ENCODE assay signal across 1 cellular context in genomic region chrX:119977172-119977571, GRCh38.
TF ChIP-seq lines count a peak whose summit lies in the region.
"Not testable (repeated sequence)": the region's sequence is repeated elsewhere in the genome, so short reads cannot be mapped to it uniquely, and the experiment has no call there.

No MANE protein-coding gene starts in this region.

- not testable (repeated sequence) for H3K9me3 ChIP-seq in HEK293 (ENCODE audit: control insufficient read depth, insufficient read depth, low read depth, low read length)

- POLR2A ChIA-PET in HEK293 (lab: Yijun Ruan, JAX), result not testable (repeated sequence)

- not testable (repeated sequence) for H3K4me1 ChIP-seq in HEK293 (ENCODE audit: control insufficient read depth, insufficient read depth, low read length)

- H3K36me3 ChIP-seq in HEK293 (ENCODE audit: control insufficient read depth in 2 of 2, insufficient read depth in 1 of 2, low read length in 2 of 2), result not testable (repeated sequence)

- not testable (repeated sequence) for H3K4me3 ChIP-seq in HEK293 (ENCODE audit: low read depth, low read length)

- TF ChIP-seq CTCF in HEK293 (tag by site-specific recombination; IDR thresholded peaks at IDR 0.05), result not testable (repeated sequence)

- CTCF ChIA-PET in HEK293 (lab: Yijun Ruan, JAX), result not testable (repeated sequence)

- not testable (repeated sequence) for H3K27ac ChIP-seq in HEK293 (ENCODE audit: extremely low read depth, low read depth, low read length)

TF ChIP-seq in HEK293, 187 proteins besides CTCF, POLR2A, EP300 and RAD21:
- TF ChIP-seq, protein P1, sequence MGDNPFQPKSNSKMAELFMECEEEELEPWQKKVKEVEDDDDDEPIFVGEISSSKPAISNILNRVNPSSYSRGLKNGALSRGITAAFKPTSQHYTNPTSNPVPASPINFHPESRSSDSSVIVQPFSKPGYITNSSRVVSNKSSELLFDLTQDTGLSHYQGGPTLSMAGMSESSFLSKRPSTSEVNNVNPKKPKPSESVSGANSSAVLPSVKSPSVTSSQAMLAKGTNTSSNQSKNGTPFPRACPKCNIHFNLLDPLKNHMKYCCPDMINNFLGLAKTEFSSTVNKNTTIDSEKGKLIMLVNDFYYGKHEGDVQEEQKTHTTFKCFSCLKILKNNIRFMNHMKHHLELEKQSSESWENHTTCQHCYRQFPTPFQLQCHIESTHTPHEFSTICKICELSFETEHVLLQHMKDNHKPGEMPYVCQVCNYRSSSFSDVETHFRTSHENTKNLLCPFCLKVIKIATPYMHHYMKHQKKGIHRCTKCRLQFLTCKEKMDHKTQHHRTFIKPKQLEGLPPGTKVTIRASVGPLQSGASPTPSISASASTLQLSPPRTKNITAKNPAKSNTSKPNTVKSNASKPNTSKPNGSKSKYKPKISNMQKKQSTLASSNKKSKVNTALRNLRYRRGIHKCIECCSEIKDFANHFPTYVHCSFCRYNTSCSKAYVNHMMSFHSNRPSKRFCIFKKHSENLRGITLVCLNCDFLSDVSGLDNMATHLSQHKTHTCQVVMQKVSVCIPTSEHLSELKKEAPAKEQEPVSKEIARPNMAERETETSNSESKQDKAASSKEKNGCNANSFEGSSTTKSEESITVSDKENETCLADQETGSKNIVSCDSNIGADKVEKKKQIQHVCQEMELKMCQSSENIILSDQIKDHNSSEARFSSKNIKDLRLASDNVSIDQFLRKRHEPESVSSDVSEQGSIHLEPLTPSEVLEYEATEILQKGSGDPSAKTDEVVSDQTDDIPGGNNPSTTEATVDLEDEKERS (tag by site-specific recombination; IDR thresholded peaks at IDR 0.05), result peak; percentile 54; the same call in 1 of the 2 replicates
- TF ChIP-seq ZNF146 (tag by site-specific recombination; IDR thresholded peaks at IDR 0.05), result peak; percentile 97
- peak; percentile 78; the same call in 1 of the 2 replicates for TF ChIP-seq ZNF580 (tag by site-specific recombination; IDR thresholded peaks at IDR 0.05)
